15 cellular contexts compared by ENCODE assay signal in the genomic region with DNA sequence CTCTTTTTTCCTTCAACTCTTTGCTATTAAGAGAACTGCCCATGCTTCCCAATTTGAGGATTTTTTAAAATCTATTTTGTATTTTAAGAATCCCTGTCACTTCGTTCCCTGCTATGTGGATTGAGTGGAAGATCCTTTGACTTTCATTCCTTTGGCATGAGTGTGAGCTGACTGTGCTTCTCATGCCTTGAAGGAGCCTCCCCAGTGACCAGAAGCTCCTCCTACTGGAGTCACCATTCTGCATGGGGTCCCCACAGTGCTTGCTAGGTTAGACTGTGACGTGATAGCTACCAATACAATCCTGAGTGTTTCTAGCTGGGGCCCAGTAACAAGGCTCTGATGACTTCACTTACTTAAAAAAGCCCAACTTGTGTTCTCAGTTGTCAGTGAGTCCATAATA.
DNase-seq lines count a peak whose midpoint lies in the region; ATAC-seq, FAIRE-seq and TF ChIP-seq lines count a peak whose summit lies in the region.
"Had no signal": no experiment of that assay in that cellular context is flagged by ENCODE, and none has a peak within 500 bp of the region (broad histone marks: within the 10 kb centered on the region; RNA-seq: fewer than 3 reads in every experiment).

No MANE protein-coding gene starts in this region.

- peak overlapping the region; percentile 80 for H3K27ac Mint-ChIP-seq in HFFc6
- H3K27ac Mint-ChIP-seq: memory B cell had no signal

- H3K4me3 ChIP-seq in ACC112 (ENCODE audit: low read depth, low read length) (no peak overlapping the region; the same call in 1 of the 2 replicates), astrocyte of the cerebellum (ENCODE audit: low read depth, low read length) (no peak overlapping the region)

- H3K27me3 ChIP-seq in ACC112 (ENCODE audit: insufficient read depth, low read length): no peaks in the 10 kb centered on the region
- H3K27me3 ChIP-seq: BE2C had no signal

- TF ChIP-seq POLR2A in GM12891 (IDR thresholded peaks at IDR 0.05; ENCODE audit: low read depth, low read length): no peak

- in situ Hi-C loops in astrocyte of the cerebellum (cut with HindIII; ENCODE audit: low sequenced_read_pairs): loop anchor here (5.0 kb wide), 1 partner anchor 192 kb away; no protein-coding TSS in a partner anchor

- TF ChIP-seq CTCF in HFFc6 (IDR thresholded peaks at IDR 0.05) (peak; percentile 23; the same call in 1 of the 2 replicates), astrocyte of the cerebellum (IDR thresholded peaks at IDR 0.05; ENCODE audit: low read depth, low read length, missing control alignments) (no peak)

- peaks cover 26% of the 10 kb centered on the region for H3K4me1 ChIP-seq in ACC112 (ENCODE audit: control insufficient read depth, insufficient read depth, low read length, unreplicated experiment)
- H3K4me1 ChIP-seq: BE2C, parathyroid adenoma had no signal

- no peak for FAIRE-seq in GM12891 (lab: Jason Lieb, UNC)
- FAIRE-seq: H1 had no signal

- H3K27ac ChIP-seq in ACC112 (ENCODE audit: low read depth, low read length): peak overlapping the region; percentile 64
- H3K27ac ChIP-seq: parathyroid adenoma had no signal

- DNase-seq in HFFc6 (peak; percentile 79), astrocyte of the cerebellum (ENCODE audit: low read depth) (peak; percentile 76), islet precursor cell (peak; percentile 65), GM12891 (ENCODE audit: insufficient read length, low spot score) (no peak), NCI-H2081 (lab: John Stamatoyannopoulos, UW) (no peak), NCI-H524 treated with DMSO at 0.1 percent for 48 hours (lab: John Stamatoyannopoulos, UW) (no peak)
- DNase-seq: activated CD8-positive, alpha-beta memory T cell treated with anti-CD3 and anti-CD28 coated beads for 24 hours; activated gamma-delta T cell; BE2C; NCI-H446 had no signal

- H3K27me3 Mint-ChIP-seq in HFFc6 (ENCODE audit: insufficient read depth): peaks cover 2% of the 10 kb centered on the region; the same call in 1 of the 2 replicates

- H3K36me3 Mint-ChIP-seq in HFFc6 (ENCODE audit: low read depth): peaks cover 40% of the 10 kb centered on the region
- H3K36me3 Mint-ChIP-seq: memory B cell had no signal

- H3K9me3 Mint-ChIP-seq in HFFc6: no peaks in the 10 kb centered on the region
- H3K9me3 Mint-ChIP-seq: memory B cell had no signal

- H3K4me3 Mint-ChIP-seq in HFFc6: peak overlapping the region; percentile 65
- H3K4me3 Mint-ChIP-seq: memory B cell had no signal

- H3K79me2 ChIP-seq in ACC112 (ENCODE audit: control insufficient read depth, insufficient read depth, low read length, unreplicated experiment): no peaks in the 10 kb centered on the region
- H3K79me2 ChIP-seq: parathyroid adenoma had no signal

- no peak for ATAC-seq in HG03565 (IDR thresholded peaks at IDR 0.05; ENCODE audit: unreplicated experiment)

- no peaks in the 10 kb centered on the region for H3K36me3 ChIP-seq in ACC112 (ENCODE audit: insufficient read depth, low read length)

- H3K4me1 Mint-ChIP-seq in HFFc6 (ENCODE audit: low read depth): peaks cover 35% of the 10 kb centered on the region

- H2AFZ ChIP-seq in ACC112 (ENCODE audit: low read length, unreplicated experiment): no peak overlapping the region
- H2AFZ ChIP-seq: parathyroid adenoma had no signal

TF ChIP-seq in GM12891, 5 proteins besides CTCF, POLR2A, EP300 and RAD21:
- TF ChIP-seq TAF1 (IDR thresholded peaks at IDR 0.05; ENCODE audit: low read depth, low read length) (no peak), POU2F2 (IDR thresholded peaks at IDR 0.05; ENCODE audit: low read depth, low read length) (no peak), PAX5 (IDR thresholded peaks at IDR 0.05; ENCODE audit: insufficient read depth, low read length, severe bottlenecking) (no peak), POLR2AphosphoS5 (IDR thresholded peaks at IDR 0.05; ENCODE audit: low read depth, low read length) (no peak), SPI1 (IDR thresholded peaks at IDR 0.05; ENCODE audit: low read depth, low read length) (no peak)

Comparison
In these comparisons a context has a peak if more than half of its experiments do, and no peak if none do; other contexts are left out.
1. DNase-seq: peak in HFFc6 (single experiment), astrocyte of the cerebellum (single experiment) and islet precursor cell (single experiment); none in GM12891 (single experiment), NCI-H2081 (0 of 2) and NCI-H524 treated with DMSO at 0.1 percent for 48 hours (single experiment).